ENCODE assay signal across 32 cellular contexts in genomic region chr5:42830924-42831323, GRCh38.
"Had no signal": no experiment of that assay in that cellular context is flagged by ENCODE, and none has a peak within 500 bp of the region (broad histone marks: within the 10 kb centered on the region; RNA-seq: fewer than 3 reads in every experiment).

No MANE protein-coding gene starts in this region.

- H3K4me3 ChIP-seq: Peyer's patch, SJSA1 had no signal

- H3K27ac ChIP-seq: KMS-11, Peyer's patch, SJSA1 had no signal

- H3K36me3 ChIP-seq: Peyer's patch, SJSA1 had no signal

- H3K9ac ChIP-seq: KMS-11, SK-N-SH had no signal

- ATAC-seq: PC-3 had no signal

- H3K4me2 ChIP-seq: KMS-11, SK-N-SH had no signal

- DNase-seq: Karpas-422; MM.1S; MV-4-11; NCI-H1092; NCI-H1105; NCI-H1417 treated with DMSO at 0.1 percent for 48 hours; NCI-H1436 treated with DMSO at 0.1 percent for 48 hours; NCI-H1694 treated with DMSO at 0.1 percent for 48 hours; NCI-H187 treated with DMSO at 0.1 percent for 48 hours; NCI-H2029; NCI-H2081 treated with DMSO at 0.1 percent for 48 hours; NCI-H2107; NCI-H2171; NCI-H226; NCI-H446 treated with DMSO at 0.1 percent for 48 hours; NCI-H510A; NCI-H524; NCI-H526; NCI-H69; NCI-H748 treated with DMSO at 0.1 percent for 48 hours; NCI-H82; NK-92 treated with Interleukin-12 subunit alpha and Interleukin-12 subunit beta, amount 100 ng/mL, for 24 hours; OCI-M1; PC-3; Peyer's patch; Right ventricle myocardium superior; RPMI8226; SHP77 treated with DMSO at 0.1 percent for 48 hours; SK-N-SH; SW 1271 had no signal

- H3K4me1 ChIP-seq: Peyer's patch, SJSA1 had no signal

- H3K9me3 ChIP-seq: Peyer's patch, SJSA1, SK-N-SH had no signal

- H3K27me3 ChIP-seq: Peyer's patch, SJSA1 had no signal
